13 cellular contexts compared by ENCODE assay signal in the genomic region with DNA sequence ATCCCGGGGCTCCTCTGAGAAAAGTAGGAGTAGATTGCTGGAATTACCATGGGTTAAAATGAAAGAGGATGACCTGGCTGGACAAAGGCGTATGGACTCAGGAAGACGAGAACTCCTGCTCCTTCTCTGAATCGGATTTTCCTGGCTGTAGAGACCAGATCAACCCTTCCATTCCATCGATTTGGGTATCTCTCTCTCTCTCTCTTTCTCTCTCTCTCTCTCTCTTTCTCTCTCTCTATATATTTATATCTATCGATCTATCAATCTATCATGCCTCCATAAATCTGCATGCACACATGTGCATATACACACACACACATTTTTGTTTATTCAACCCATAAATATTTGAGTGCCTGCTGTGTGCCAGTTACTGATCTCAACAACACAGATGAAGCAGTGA.
DNase-seq lines count a peak whose midpoint lies in the region; ATAC-seq and TF ChIP-seq lines count a peak whose summit lies in the region.
"Had no signal": no experiment of that assay in that cellular context is flagged by ENCODE, and none has a peak within 500 bp of the region (broad histone marks: within the 10 kb centered on the region; RNA-seq: fewer than 3 reads in every experiment).

No MANE protein-coding gene starts in this region.

- peaks cover 8% of the 10 kb centered on the region for H3K27me3 Mint-ChIP-seq in activated CD4-positive, alpha-beta T cell treated with anti-CD3 and anti-CD28 coated beads, Interleukin-2, amount 10 ng/mL, durations not matched to agents 24 days and 14 days

- no peak for TF ChIP-seq POLR2A in esophagus muscularis mucosa (IDR thresholded peaks at IDR 0.05; ENCODE audit: low read depth)
- TF ChIP-seq POLR2A in body of pancreas (IDR thresholded peaks at IDR 0.05) = no peak

- peak overlapping the region in 3 of 4 donors; percentile 33 to 37 (median 35) for H3K4me3 ChIP-seq in esophagus muscularis mucosa
- H3K4me3 ChIP-seq in skin epidermis = peak overlapping the region in 4 of 7 experiments; percentile 17 to 24 (median 20)
- no peak overlapping the region for H3K4me3 ChIP-seq in body of pancreas

- ATAC-seq in body of pancreas (no peak), HG02759 (IDR thresholded peaks at IDR 0.05; ENCODE audit: unreplicated experiment) (no peak), HG03469 (IDR thresholded peaks at IDR 0.05; ENCODE audit: unreplicated experiment) (no peak)
- ATAC-seq: left colon had no signal

- no peaks in the 10 kb centered on the region for H3K9me3 ChIP-seq in esophagus muscularis mucosa
- H3K9me3 ChIP-seq in body of pancreas = no peaks in the 10 kb centered on the region

- H3K27ac Mint-ChIP-seq in activated CD4-positive, alpha-beta T cell treated with anti-CD3 and anti-CD28 coated beads, Interleukin-2, amount 10 ng/mL, durations not matched to agents 24 days and 14 days = no peak overlapping the region

- TF ChIP-seq EP300 in esophagus muscularis mucosa (IDR thresholded peaks at IDR 0.05) = no peak

- no peaks in the 10 kb centered on the region for H3K27me3 ChIP-seq in esophagus muscularis mucosa
- H3K27me3 ChIP-seq in body of pancreas = no peaks in the 10 kb centered on the region

- H3K36me3 ChIP-seq in esophagus muscularis mucosa (no peaks in the 10 kb centered on the region), body of pancreas (replicated peaks in 1 of 2; ENCODE audit: insufficient read depth in 1 of 2, low read depth in 2 of 2) (no peaks in the 10 kb centered on the region)

- peak overlapping the region; percentile 11 for H3K4me3 Mint-ChIP-seq in activated CD4-positive, alpha-beta T cell treated with anti-CD3 and anti-CD28 coated beads, Interleukin-2, amount 10 ng/mL, durations not matched to agents 24 days and 14 days

- H3K36me3 Mint-ChIP-seq in activated CD4-positive, alpha-beta T cell treated with anti-CD3 and anti-CD28 coated beads, Interleukin-2, amount 10 ng/mL, durations not matched to agents 24 days and 14 days (ENCODE audit: low read depth) = no peaks in the 10 kb centered on the region
- H3K36me3 Mint-ChIP-seq: activated CD8-positive, alpha-beta memory T cell treated with anti-CD3 and anti-CD28 coated beads, Interleukin-2, amount 10 ng/mL, durations not matched to agents 7 days and 5 days had no signal

- H3K9me3 Mint-ChIP-seq in activated CD4-positive, alpha-beta T cell treated with anti-CD3 and anti-CD28 coated beads, Interleukin-2, amount 10 ng/mL, durations not matched to agents 24 days and 14 days = no peaks in the 10 kb centered on the region
- H3K9me3 Mint-ChIP-seq: effector memory CD8-positive, alpha-beta T cell had no signal

- intact Hi-C loops in activated CD4-positive, alpha-beta T cell treated with anti-CD3 and anti-CD28 coated beads, Interleukin-2, amount 10 ng/mL, durations not matched to agents 24 days and 14 days (cut with micrococcal nuclease) = loop anchor here (5.0 to 10.0 kb wide), 2 partner anchors 174 to 1694 kb away; no protein-coding TSS in a partner anchor
- intact Hi-C loops in esophagus muscularis mucosa (cut with DNase I) = loop anchor here (5.0 to 10.0 kb wide), 5 partner anchors 464 to 1111 kb away; partner anchors contain the start of gene KCTD12
- intact Hi-C loops in body of pancreas (cut with DNase I) = loop anchor here (10.0 kb wide), 1 partner anchor 1034 kb away; no protein-coding TSS in a partner anchor

- no peak for TF ChIP-seq CTCF in esophagus muscularis mucosa (IDR thresholded peaks at IDR 0.05)
- no peak for TF ChIP-seq CTCF in body of pancreas (IDR thresholded peaks at IDR 0.05)

- H3K4me1 Mint-ChIP-seq in activated CD4-positive, alpha-beta T cell treated with anti-CD3 and anti-CD28 coated beads, Interleukin-2, amount 10 ng/mL, durations not matched to agents 24 days and 14 days = peaks cover 15% of the 10 kb centered on the region

- DNase-seq in activated CD4-positive, alpha-beta T cell treated with anti-CD3 and anti-CD28 coated beads, Interleukin-2, amount 10 ng/mL, durations not matched to agents 24 days and 14 days = no peak
- DNase-seq in activated CD4-positive, alpha-beta T cell treated with anti-CD3 and anti-CD28 coated beads for 48 hours = no peak
- DNase-seq in RPMI7951 (ENCODE audit: low read depth) (peak; percentile 6), esophagus muscularis mucosa (ENCODE audit: extremely low spot score) (no peak), body of pancreas (no peak)
- DNase-seq: activated CD8-positive, alpha-beta memory T cell treated with anti-CD3 and anti-CD28 coated beads, Interleukin-2, amount 10 ng/mL, durations not matched to agents 7 days and 5 days; amniotic stem cell; DMS 273 treated with DMSO at 0.1 percent for 48 hours; left colon had no signal

- 81% methylated on average over 6 of the region's 6 CpGs for WGBS in esophagus muscularis mucosa
- 40 to 48% methylated on average over 6 of the region's 6 CpGs for WGBS in body of pancreas, 2 donors

- no peak overlapping the region for H3K27ac ChIP-seq in esophagus muscularis mucosa (replicated peaks in 1 of 4)
- peak overlapping the region in 7 of 21 experiments; percentile 2 to 61 (median 37) for H3K27ac ChIP-seq in skin epidermis
- no peak overlapping the region for H3K27ac ChIP-seq in body of pancreas

- H3K4me1 ChIP-seq in esophagus muscularis mucosa (peaks cover 0 to 14% (median 11%) of the 10 kb centered on the region in 4 donors), body of pancreas (peaks cover 4% of the 10 kb centered on the region)

Comparison
In these comparisons a context has a peak if more than half of its experiments do, and no peak if none do; other contexts are left out.
1. H3K4me3 ChIP-seq: peak in esophagus muscularis mucosa (3 of 4) and skin epidermis (4 of 7); none in body of pancreas (0 of 2).